Comparison of ENCODE assay signal across 17 cellular contexts in genomic region chr2:236935656-236936445, GRCh38.
DNase-seq lines count a peak whose midpoint lies in the region; ATAC-seq and TF ChIP-seq lines count a peak whose summit lies in the region.
"Had no signal": no experiment of that assay in that cellular context is flagged by ENCODE, and none has a peak within 500 bp of the region (broad histone marks: within the 10 kb centered on the region; RNA-seq: fewer than 3 reads in every experiment).

No MANE protein-coding gene starts in this region.

- TF ChIP-seq EP300 in stomach (IDR thresholded peaks at IDR 0.05): no peak

- H3K27me3 ChIP-seq in right atrium auricular region (no peaks in the 10 kb centered on the region), right cardiac atrium (ENCODE audit: control insufficient read depth, insufficient read depth) (no peaks in the 10 kb centered on the region), stomach (no peaks in the 10 kb centered on the region)
- H3K27me3 ChIP-seq: BLaER1 had no signal

- 87% methylated on average over 10 of the region's 10 CpGs for WGBS in right cardiac atrium
- WGBS in stomach, 5 donors: 79 to 88% (median 85%) methylated on average over 9 to 10 of the region's 10 CpGs

- no peaks in the 10 kb centered on the region for H3K4me1 ChIP-seq in right atrium auricular region
- H3K4me1 ChIP-seq in right cardiac atrium (ENCODE audit: control insufficient read depth, insufficient read depth, low read length): peaks cover 3% of the 10 kb centered on the region
- no peaks in the 10 kb centered on the region for H3K4me1 ChIP-seq in stomach
- H3K4me1 ChIP-seq: Caco-2 had no signal

- TF ChIP-seq POLR2A in stomach (IDR thresholded peaks at IDR 0.05): no peak

- DNase-seq in right atrium auricular region (ENCODE audit: low spot score) (peak; percentile 50), right cardiac atrium (no peak), islet precursor cell (peak; percentile 41), stomach (peak; percentile 9), midbrain (lab: John Stamatoyannopoulos, UW) (no peak), GM03348 (ENCODE audit: low spot score) (no peak)
- no peak for DNase-seq in stimulated activated CD4-positive, alpha-beta T cell treated with anti-CD3 and anti-CD28 coated beads, Interleukin-4, amount 100 ng/mL, for 1 hour
- DNase-seq: AML-193; Caco-2; CD8-positive, alpha-beta memory T cell; DND-41; GF-D8; GM23248 had no signal

- no peak overlapping the region for H3K4me3 ChIP-seq in right atrium auricular region
- no peak overlapping the region for H3K4me3 ChIP-seq in right cardiac atrium (ENCODE audit: low read length)
- no peak overlapping the region for H3K4me3 ChIP-seq in stomach
- H3K4me3 ChIP-seq: BLaER1, GM23248 had no signal

- ATAC-seq in right cardiac atrium: no peak
- ATAC-seq: HCT116, HepG2 had no signal

- H3K36me3 ChIP-seq in right atrium auricular region (no peaks in the 10 kb centered on the region), stomach (no peaks in the 10 kb centered on the region)
- H3K36me3 ChIP-seq: BLaER1 had no signal

- H3K9me3 ChIP-seq in right atrium auricular region: no peaks in the 10 kb centered on the region
- H3K9me3 ChIP-seq in right cardiac atrium (ENCODE audit: control insufficient read depth, low read length): no peaks in the 10 kb centered on the region
- H3K9me3 ChIP-seq in stomach: no peaks in the 10 kb centered on the region
- H3K9me3 ChIP-seq: BLaER1, Caco-2 had no signal

- intact Hi-C loops in right cardiac atrium (cut with DNase I) (no loop called here), stomach (cut with DNase I; ENCODE audit: low total_unique reads) (no loop called here)

- no peak for TF ChIP-seq CTCF in right atrium auricular region (IDR thresholded peaks at IDR 0.05)
- no peak for TF ChIP-seq CTCF in stomach (IDR thresholded peaks at IDR 0.05)

- H3K27ac ChIP-seq in right atrium auricular region: no peak overlapping the region
- H3K27ac ChIP-seq in right cardiac atrium (ENCODE audit: low read length): no peak overlapping the region
- H3K27ac ChIP-seq in stomach: no peak overlapping the region
- H3K27ac ChIP-seq: 22Rv1, BLaER1, GM23248 had no signal

Comparison
In these comparisons a context has a peak if more than half of its experiments do, and no peak if none do; other contexts are left out.
1. DNase-seq: peak in right atrium auricular region (single experiment), islet precursor cell (single experiment) and stomach (single experiment); none in right cardiac atrium (0 of 3), midbrain (single experiment), stimulated activated CD4-positive, alpha-beta T cell treated with anti-CD3 and anti-CD28 coated beads, Interleukin-4, amount 100 ng/mL, for 1 hour (single experiment) and GM03348 (single experiment).